Comparison of ENCODE assay signal across 1 cellular context in genomic region chr7:137953043-137953691, GRCh38.
TF ChIP-seq lines count a peak whose summit lies in the region.

No MANE protein-coding gene starts in this region.

TF ChIP-seq in HEK293, 187 proteins besides CTCF, POLR2A, EP300 and RAD21 (continued from another document and continues in another):
- TF ChIP-seq PBX3 (CRISPR knock-in tag; IDR thresholded peaks at IDR 0.05) = no peak
- TF ChIP-seq ZNF626 (tag by site-specific recombination; IDR thresholded peaks at IDR 0.05) = no peak
- 0 out of 2 replicates have a peak, but pooled peaks have one; percentile 49 for TF ChIP-seq KLF17 (tag by site-specific recombination; IDR thresholded peaks at IDR 0.05)
- TF ChIP-seq ZNF292 (tag by site-specific recombination; IDR thresholded peaks at IDR 0.05; ENCODE audit: borderline replicate concordance, low read depth) = no peak
- no peak for TF ChIP-seq ZNF112 (tag by site-specific recombination; IDR thresholded peaks at IDR 0.05)
- TF ChIP-seq PRDM4 (tag by site-specific recombination; IDR thresholded peaks at IDR 0.05) = no peak
- TF ChIP-seq ZNF521 (tag by site-specific recombination; IDR thresholded peaks at IDR 0.05) = no peak
- TF ChIP-seq ZNF600 (tag by site-specific recombination; IDR thresholded peaks at IDR 0.05) = peak; percentile 84
- TF ChIP-seq PRDM10 (tag by site-specific recombination; IDR thresholded peaks at IDR 0.05) = no peak
- TF ChIP-seq HIC1 (tag by site-specific recombination; IDR thresholded peaks at IDR 0.05) = peak; percentile 71
- no peak for TF ChIP-seq ZNF76 (tag by site-specific recombination; IDR thresholded peaks at IDR 0.05; ENCODE audit: borderline replicate concordance, low read depth)
- 0 out of 2 replicates have a peak, but pooled peaks have one; percentile 34 for TF ChIP-seq PRDM1 (tag by site-specific recombination; IDR thresholded peaks at IDR 0.05)
- no peak for TF ChIP-seq HOXC10 (CRISPR knock-in tag; IDR thresholded peaks at IDR 0.05)
- TF ChIP-seq ZNF843 (tag by site-specific recombination; IDR thresholded peaks at IDR 0.05) = peak; percentile 87
- TF ChIP-seq INSM2 (tag by site-specific recombination; IDR thresholded peaks at IDR 0.05) = peak; percentile 84
- no peak for TF ChIP-seq ZSCAN4 (tag by site-specific recombination; IDR thresholded peaks at IDR 0.05)
- no peak for TF ChIP-seq ZNF133 (tag by site-specific recombination; IDR thresholded peaks at IDR 0.05)
- TF ChIP-seq PATZ1 (tag by site-specific recombination; IDR thresholded peaks at IDR 0.05) = no peak
- no peak for TF ChIP-seq ZNF777 (tag by site-specific recombination; IDR thresholded peaks at IDR 0.05; ENCODE audit: borderline replicate concordance)
- no peak for TF ChIP-seq ZNF830 (tag by site-specific recombination; IDR thresholded peaks at IDR 0.05; ENCODE audit: low read depth)
- TF ChIP-seq KLF10 (tag by site-specific recombination; IDR thresholded peaks at IDR 0.05) = peak; percentile 49
- no peak for TF ChIP-seq ZNF544 (tag by site-specific recombination; IDR thresholded peaks at IDR 0.05)
- TF ChIP-seq ZNF837 (tag by site-specific recombination; IDR thresholded peaks at IDR 0.05) = no peak
- no peak for TF ChIP-seq ZNF214 (tag by site-specific recombination; IDR thresholded peaks at IDR 0.05; ENCODE audit: borderline replicate concordance)
- TF ChIP-seq ZSCAN16 (tag by site-specific recombination; IDR thresholded peaks at IDR 0.05) = no peak
- no peak for TF ChIP-seq ZNF2 (tag by site-specific recombination; IDR thresholded peaks at IDR 0.05)
- no peak for TF ChIP-seq YY1 (tag by site-specific recombination; IDR thresholded peaks at IDR 0.05)
- TF ChIP-seq ZNF350 (tag by site-specific recombination; IDR thresholded peaks at IDR 0.05) = no peak
- no peak for TF ChIP-seq ZNF324 (tag by site-specific recombination; IDR thresholded peaks at IDR 0.05)
- TF ChIP-seq ZXDB (tag by site-specific recombination; IDR thresholded peaks at IDR 0.05) = no peak
- no peak for TF ChIP-seq ZNF280D (tag by site-specific recombination; IDR thresholded peaks at IDR 0.05)
- peak; percentile 84 for TF ChIP-seq ZNF629 (tag by site-specific recombination; IDR thresholded peaks at IDR 0.05)
- TF ChIP-seq ZNF701 (tag by site-specific recombination; IDR thresholded peaks at IDR 0.05) = no peak
- TF ChIP-seq ELK4 (IDR thresholded peaks at IDR 0.05; ENCODE audit: borderline replicate concordance, low read depth, low read length) = no peak
- 0 out of 2 replicates have a peak, but pooled peaks have one; percentile 46 for TF ChIP-seq ZNF596 (tag by site-specific recombination; IDR thresholded peaks at IDR 0.05)
- TF ChIP-seq ZNF558 (tag by site-specific recombination; IDR thresholded peaks at IDR 0.05) = peak; percentile 61; the same call in 1 of the 2 replicates
- no peak for TF ChIP-seq ZNF239 (tag by site-specific recombination; IDR thresholded peaks at IDR 0.05)
- TF ChIP-seq KLF1 (tag by site-specific recombination; IDR thresholded peaks at IDR 0.05) = no peak
- TF ChIP-seq ZNF792 (tag by site-specific recombination; IDR thresholded peaks at IDR 0.05) = no peak
